Comparison of ENCODE assay signal across 20 cellular contexts in genomic region chr13:98286814-98287213, GRCh38.
DNase-seq lines count a peak whose midpoint lies in the region; ATAC-seq and TF ChIP-seq lines count a peak whose summit lies in the region.
"Had no signal": no experiment of that assay in that cellular context is flagged by ENCODE, and none has a peak within 500 bp of the region (broad histone marks: within the 10 kb centered on the region; RNA-seq: fewer than 3 reads in every experiment).

No MANE protein-coding gene starts in this region.

- H3K9me3 ChIP-seq in HEK293 (ENCODE audit: control insufficient read depth, insufficient read depth, low read depth, low read length) (no peaks in the 10 kb centered on the region), WERI-Rb-1 (ENCODE audit: severe bottlenecking) (no peaks in the 10 kb centered on the region)

- no peaks in the 10 kb centered on the region for H3K9me3 Mint-ChIP-seq in nephron progenitor cell

- peaks cover 17% of the 10 kb centered on the region for H3K4me1 Mint-ChIP-seq in nephron progenitor cell
- H3K4me1 Mint-ChIP-seq: CD14-positive monocyte had no signal

- H3K27ac ChIP-seq in HEK293 (ENCODE audit: extremely low read depth, low read depth, low read length) (no peak overlapping the region), WERI-Rb-1 (peak overlapping the region; percentile 94)
- H3K27ac ChIP-seq: 22Rv1, GM23248 had no signal

- DNase-seq in NCI-H2029 (lab: John Stamatoyannopoulos, UW) = peak; percentile 46
- no peak for DNase-seq in NCI-H2029 treated with DMSO at 0.1 percent for 48 hours (lab: John Stamatoyannopoulos, UW)
- no peak for DNase-seq in WERI-Rb-1
- DNase-seq in nephron progenitor cell = no peak
- DNase-seq in GM10248 (ENCODE audit: extremely low spot score) = no peak
- DNase-seq: DMS 273 treated with DMSO at 0.1 percent for 48 hours; GF-D8; GM23248; HCEC 1CT; KG1; NCI-H526; NK-92 treated with Interleukin-12 subunit alpha and Interleukin-12 subunit beta, amount 100 ng/mL, for 24 hours; SW 1271 had no signal

- H3K27me3 Mint-ChIP-seq in nephron progenitor cell (ENCODE audit: low read depth, poor library complexity) = no peaks in the 10 kb centered on the region

- no peak overlapping the region for H3K4me3 ChIP-seq in HEK293 (ENCODE audit: low read depth, low read length)
- no peak overlapping the region for H3K4me3 ChIP-seq in WERI-Rb-1 (ENCODE audit: low read depth, low read length)
- H3K4me3 ChIP-seq: GM12878, GM23248 had no signal

- H3K36me3 ChIP-seq in HEK293 (ENCODE audit: control insufficient read depth in 2 of 2, insufficient read depth in 1 of 2, low read length in 2 of 2) (no peaks in the 10 kb centered on the region), WERI-Rb-1 (no peaks in the 10 kb centered on the region)

- ATAC-seq in GM19455 (IDR thresholded peaks at IDR 0.05; ENCODE audit: unreplicated experiment) (no peak), HG02870 (IDR thresholded peaks at IDR 0.05; ENCODE audit: unreplicated experiment) (no peak)
- ATAC-seq: GM12878, Right ventricle myocardium inferior had no signal

- POLR2A ChIA-PET in HEK293 (lab: Yijun Ruan, JAX) = no interaction called here
- POLR2A ChIA-PET in GM10248 (lab: Yijun Ruan, JAX) = no interaction called here

- no peaks in the 10 kb centered on the region for H3K27me3 ChIP-seq in WERI-Rb-1 (ENCODE audit: insufficient read depth, low read depth, severe bottlenecking)

- peaks cover 44% of the 10 kb centered on the region for H3K36me3 Mint-ChIP-seq in nephron progenitor cell (ENCODE audit: low read depth)
- H3K36me3 Mint-ChIP-seq: CD14-positive monocyte had no signal

- TF ChIP-seq CTCF in HEK293 (tag by site-specific recombination; IDR thresholded peaks at IDR 0.05) = no peak
- TF ChIP-seq CTCF in WERI-Rb-1 (IDR thresholded peaks at IDR 0.05; ENCODE audit: low read depth, low read length) = no peak
- TF ChIP-seq CTCF in nephron progenitor cell (IDR thresholded peaks at IDR 0.05) = no peak
- no peak for TF ChIP-seq CTCF in GM10248 (IDR thresholded peaks at IDR 0.05; ENCODE audit: control extremely low read depth, extremely low read depth, low read depth, missing control alignments)

- CTCF ChIA-PET in HEK293 (lab: Yijun Ruan, JAX) = no interaction called here
- CTCF ChIA-PET in GM10248 (lab: Yijun Ruan, JAX) = interaction anchor here (1.5 kb wide), 1 partner anchor 9 kb away, joined by 4 read pairs; no protein-coding TSS in a partner anchor

- H3K27ac Mint-ChIP-seq in nephron progenitor cell = peak overlapping the region; percentile 85
- H3K27ac Mint-ChIP-seq: CD14-positive monocyte had no signal

- peaks cover 6% of the 10 kb centered on the region for H3K4me1 ChIP-seq in HEK293 (ENCODE audit: control insufficient read depth, insufficient read depth, low read length)

- H3K4me3 Mint-ChIP-seq in nephron progenitor cell = no peak overlapping the region
- H3K4me3 Mint-ChIP-seq: CD14-positive monocyte had no signal

TF ChIP-seq in HEK293, 187 proteins besides CTCF, POLR2A, EP300 and RAD21:
- TF ChIP-seq ZBTB44 (tag by site-specific recombination; IDR thresholded peaks at IDR 0.05) = peak; percentile 49; the same call in 1 of the 2 replicates
- no peak for TF ChIP-seq ZNF433 (tag by site-specific recombination; IDR thresholded peaks at IDR 0.05; ENCODE audit: low read depth)
- TF ChIP-seq ZNF362 (tag by site-specific recombination; IDR thresholded peaks at IDR 0.05) = peak; percentile 73; the same call in 1 of the 2 replicates
- TF ChIP-seq SCRT1 (tag by site-specific recombination; IDR thresholded peaks at IDR 0.05; ENCODE audit: borderline replicate concordance) = peak; percentile 72
- 0 out of 2 replicates have a peak, but pooled peaks have one; percentile 21 for TF ChIP-seq PRDM6 (tag by site-specific recombination; IDR thresholded peaks at IDR 0.05)
- TF ChIP-seq ZNF529 (tag by site-specific recombination; IDR thresholded peaks at IDR 0.05; ENCODE audit: insufficient replicate concordance) = no peak
- TF ChIP-seq GLIS1 (tag by site-specific recombination; IDR thresholded peaks at IDR 0.05) = no peak
- TF ChIP-seq YY1 (tag by site-specific recombination; IDR thresholded peaks at IDR 0.05) = no peak
- no peak for TF ChIP-seq BCL11A (tag by site-specific recombination; IDR thresholded peaks at IDR 0.05; ENCODE audit: low read depth)
- peak; percentile 78; the same call in 1 of the 2 replicates for TF ChIP-seq SCRT2 (tag by site-specific recombination; IDR thresholded peaks at IDR 0.05)
- no peak for TF ChIP-seq ZNF658 (tag by site-specific recombination; IDR thresholded peaks at IDR 0.05)
- no peak for TF ChIP-seq ZNF791 (tag by site-specific recombination; IDR thresholded peaks at IDR 0.05)
